ENCODE assay signal across 2 cellular contexts in genomic region chr14:89015016-89015415, GRCh38.
TF ChIP-seq lines count a peak whose summit lies in the region.

No MANE protein-coding gene starts in this region.

TF ChIP-seq in SK-N-SH, 30 proteins besides CTCF, POLR2A, EP300 and RAD21 (continued from another document):
- no peak for TF ChIP-seq IRF3 (IDR thresholded peaks at IDR 0.05; ENCODE audit: low read depth, low read length)
- no peak for TF ChIP-seq EZH2phosphoT487 (IDR thresholded peaks at IDR 0.05; ENCODE audit: borderline replicate concordance, low read depth)
- TF ChIP-seq FOSL2 (IDR thresholded peaks at IDR 0.05; ENCODE audit: borderline replicate concordance, low read depth), result no peak
- TF ChIP-seq TCF12 (IDR thresholded peaks at IDR 0.05), result no peak
- no peak for TF ChIP-seq JUND (IDR thresholded peaks at IDR 0.05)
- TF ChIP-seq TEAD4 (IDR thresholded peaks at IDR 0.05; ENCODE audit: borderline replicate concordance, insufficient read depth), result no peak
- TF ChIP-seq MAX (IDR thresholded peaks at IDR 0.05; ENCODE audit: low read depth), result no peak
- TF ChIP-seq RFX5 (IDR thresholded peaks at IDR 0.05; ENCODE audit: low read length), result no peak
- no peak for TF ChIP-seq SIN3A (IDR thresholded peaks at IDR 0.05; ENCODE audit: borderline replicate concordance, low read depth, low read length)
- TF ChIP-seq USF2 (IDR thresholded peaks at IDR 0.05; ENCODE audit: borderline replicate concordance, low read depth, low read length), result no peak
- TF ChIP-seq USF1 (IDR thresholded peaks at IDR 0.05; ENCODE audit: borderline replicate concordance, low read depth), result no peak
- TF ChIP-seq FOXJ3 (CRISPR knock-in tag; IDR thresholded peaks at IDR 0.05), result no peak
- no peak for TF ChIP-seq GATA2 (CRISPR knock-in tag; IDR thresholded peaks at IDR 0.05)
- TF ChIP-seq TAF1 (IDR thresholded peaks at IDR 0.05; ENCODE audit: borderline replicate concordance, low read depth, low read length), result no peak
- TF ChIP-seq RCOR1 (IDR thresholded peaks at IDR 0.05; ENCODE audit: low read length), result no peak

TF ChIP-seq in SK-N-SH treated with all-trans-retinoic acid at 6 μM for 48 hours, 23 proteins besides CTCF, POLR2A, EP300 and RAD21 (continued from another document):
- TF ChIP-seq POU6F1 (CRISPR knock-in tag; IDR thresholded peaks at IDR 0.05; ENCODE audit: borderline replicate concordance, low read depth) (no peak), OSR1 (CRISPR knock-in tag; IDR thresholded peaks at IDR 0.05) (no peak), TCF4 (CRISPR knock-in tag; IDR thresholded peaks at IDR 0.05; ENCODE audit: borderline replicate concordance) (no peak), BACH2 (CRISPR knock-in tag; IDR thresholded peaks at IDR 0.05; ENCODE audit: borderline replicate concordance) (no peak)
